ENCODE assay signal across 9 cellular contexts in genomic region chr5:132364319-132364718, GRCh38. TPM values are rescaled to one million over a fixed set of nuclear protein-coding genes. Genes with fewer than 3 reads are reported as not detected.
DNase-seq lines count a peak whose midpoint lies in the region; ATAC-seq and TF ChIP-seq lines count a peak whose summit lies in the region.
"Had no signal": no experiment of that assay in that cellular context is flagged by ENCODE, and none has a peak within 500 bp of the region (broad histone marks: within the 10 kb centered on the region; RNA-seq: fewer than 3 reads in every experiment).

No MANE protein-coding gene starts in this region.

- no peak for TF ChIP-seq POLR2A in tibial nerve (IDR thresholded peaks at IDR 0.05)

- in situ Hi-C loops in brain microvascular endothelial cell (cut with HindIII; ENCODE audit: low pct_ligation_motif_present, low sequenced_read_pairs), result no loop called here

- 11 to 20% methylated on average over 1 of the region's 1 CpG for WGBS in tibial nerve, 2 donors

- H3K4me1 ChIP-seq in tibial nerve, result peaks cover 0 to 38% (median 9%) of the 10 kb centered on the region in 4 donors

- DNase-seq in HT1080 (ENCODE audit: low read depth) (peak; percentile 63), brain microvascular endothelial cell (peak; percentile 23), kidney tubule cell (ENCODE audit: low spot score) (peak; percentile 78), tibial nerve (ENCODE audit: low spot score in 2 of 2) (no peak), NCI-H524 treated with DMSO at 0.1 percent for 48 hours (lab: John Stamatoyannopoulos, UW) (no peak)
- DNase-seq: foreskin melanocyte had no signal

- TF ChIP-seq EP300 in tibial nerve (IDR thresholded peaks at IDR 0.05), result peak in 1 of 2 donors; percentile 95

- H3K4me3 ChIP-seq in brain microvascular endothelial cell (ENCODE audit: low read depth, low read length), result no peak overlapping the region
- no peak overlapping the region for H3K4me3 ChIP-seq in tibial nerve

- TF ChIP-seq CTCF in brain microvascular endothelial cell (IDR thresholded peaks at IDR 0.05; ENCODE audit: low read depth, low read length, missing control alignments) (no peak), tibial nerve (IDR thresholded peaks at IDR 0.05) (no peak)

- H3K27ac ChIP-seq in brain microvascular endothelial cell (peak overlapping the region; percentile 36), tibial nerve (peak overlapping the region; percentile 44 to 84 (median 67))
- H3K27ac ChIP-seq: VCaP had no signal

- H3K9me3 ChIP-seq in tibial nerve, result no peaks in the 10 kb centered on the region

- H3K27me3 ChIP-seq in brain microvascular endothelial cell (replicated peaks) (no peaks in the 10 kb centered on the region), tibial nerve (no peaks in the 10 kb centered on the region)

- H3K36me3 ChIP-seq in brain microvascular endothelial cell (replicated peaks) (no peaks in the 10 kb centered on the region), tibial nerve (no peaks in the 10 kb centered on the region)

- ATAC-seq in GM21390 (IDR thresholded peaks at IDR 0.05; ENCODE audit: unreplicated experiment) (no peak), GM18873 (IDR thresholded peaks at IDR 0.05; ENCODE audit: low FRiP score, unreplicated experiment) (no peak)

RNA-seq across cellular contexts. Expression of gene SLC22A5, which starts 5.2 kb away (rescaled TPM):
- total RNA-seq in HT1080 (2014; rRNA removed; shearing (Covaris generic)), result 0.70 and 2.1 TPM in 2 replicates
- polyA plus RNA-seq in HT1080 (2015; cell fraction: cytosol; rRNA removed), result 1.3 and 2.6 TPM in 2 replicates
- polyA plus RNA-seq in HT1080 (2015; cell fraction: nucleus; rRNA removed), result 5.5 and 6.9 TPM in 2 replicates
- 10 to 100 TPM; 11.3 to 19.0 (median 16.3) TPM for total RNA-seq in tibial nerve

Comparison
In these comparisons a context has a peak if more than half of its experiments do, and no peak if none do; other contexts are left out.
1. DNase-seq: peak in HT1080 (single experiment), brain microvascular endothelial cell (single experiment) and kidney tubule cell (single experiment); none in tibial nerve (0 of 2) and NCI-H524 treated with DMSO at 0.1 percent for 48 hours (single experiment).